Comparison of ENCODE assay signal across 14 cellular contexts in the genomic region with DNA sequence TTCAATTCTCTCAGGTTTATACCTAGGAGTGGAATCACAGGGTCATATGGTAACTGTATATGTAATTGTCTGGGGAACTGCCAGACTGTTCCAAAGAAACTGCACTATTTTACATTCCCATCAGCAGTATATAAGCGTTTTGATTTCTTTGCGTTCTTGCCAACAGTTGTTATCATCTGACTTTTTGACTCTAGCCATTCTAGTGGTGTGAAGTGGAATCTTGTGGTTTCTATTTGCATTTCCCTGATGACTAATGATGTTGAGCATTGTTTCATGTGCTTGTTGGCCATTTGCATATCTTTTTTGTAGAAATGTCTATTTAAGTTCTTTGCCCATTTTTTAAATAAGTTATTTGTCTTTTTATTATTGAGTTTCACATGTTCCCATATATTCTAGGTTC. TPM values are rescaled to one million over a fixed set of nuclear protein-coding genes. Genes with fewer than 3 reads are reported as not detected.
DNase-seq lines count a peak whose midpoint lies in the region; ATAC-seq and TF ChIP-seq lines count a peak whose summit lies in the region.
"Had no signal": no experiment of that assay in that cellular context is flagged by ENCODE, and none has a peak within 500 bp of the region (broad histone marks: within the 10 kb centered on the region; RNA-seq: fewer than 3 reads in every experiment).

No MANE protein-coding gene starts in this region.

- peaks cover 9% of the 10 kb centered on the region for H3K4me1 Mint-ChIP-seq in activated T-cell treated with anti-CD3 and anti-CD28 coated beads, Interleukin-2, amount 50 U/mL, for 4 hours (ENCODE audit: low read depth)
- H3K4me1 Mint-ChIP-seq: neural crest cell had no signal

- no peak overlapping the region for H3K27ac ChIP-seq in RWPE2 (ENCODE audit: poor library complexity, severe bottlenecking)
- H3K27ac ChIP-seq in heart right ventricle: no peak overlapping the region
- H3K27ac ChIP-seq: KMS-11 had no signal

- H3K4me3 ChIP-seq in RWPE2 (ENCODE audit: severe bottlenecking) (no peak overlapping the region), fibroblast of mammary gland (ENCODE audit: control insufficient read depth, low read depth, low read length) (no peak overlapping the region), heart right ventricle (no peak overlapping the region)

- H3K36me3 ChIP-seq in RWPE2 (ENCODE audit: low read depth): peaks cover 13% of the 10 kb centered on the region
- H3K36me3 ChIP-seq in heart right ventricle: peaks cover 0 to 6% (median 0%) of the 10 kb centered on the region in 9 donors

- WGBS in heart right ventricle, 2 donors: 15 to 30% methylated on average over 2 of the region's 2 CpGs

- no peaks in the 10 kb centered on the region for H3K9me3 ChIP-seq in RWPE2 (ENCODE audit: severe bottlenecking)
- H3K9me3 ChIP-seq in heart right ventricle: peaks cover 0 to 9% (median 5%) of the 10 kb centered on the region in 11 donors

- peaks cover 10% of the 10 kb centered on the region for H3K36me3 Mint-ChIP-seq in activated T-cell treated with anti-CD3 and anti-CD28 coated beads, Interleukin-2, amount 50 U/mL, for 4 hours (ENCODE audit: insufficient read depth)

- no peak overlapping the region for H3K4me3 Mint-ChIP-seq in activated T-cell treated with anti-CD3 and anti-CD28 coated beads, Interleukin-2, amount 50 U/mL, for 4 hours
- H3K4me3 Mint-ChIP-seq: dendritic cell treated with granulocyte-macrophage colony-stimulating factor and Interleukin-4, amounts not matched to agents 40 ng/mL and 50 ng/mL, for 4 days; neural crest cell had no signal

- no peaks in the 10 kb centered on the region for H3K27me3 Mint-ChIP-seq in activated T-cell treated with anti-CD3 and anti-CD28 coated beads, Interleukin-2, amount 50 U/mL, for 4 hours (ENCODE audit: low read depth)
- H3K27me3 Mint-ChIP-seq: dendritic cell treated with granulocyte-macrophage colony-stimulating factor and Interleukin-4, amounts not matched to agents 40 ng/mL and 50 ng/mL, for 4 days had no signal

- DNase-seq in activated T-cell treated with anti-CD3 and anti-CD28 coated beads, Interleukin-2, amount 50 U/mL, for 4 hours: no peak
- DNase-seq in activated T-cell treated with anti-CD3 and anti-CD28 coated beads, Interleukin-2, amount 50 U/mL, for 48 hours: no peak
- DNase-seq in RWPE2 (ENCODE audit: low spot score): no peak
- DNase-seq in fibroblast of mammary gland (ENCODE audit: low read depth): peak; percentile 42
- DNase-seq in stimulated activated naive CD8-positive, alpha-beta T cell treated with anti-CD3 and anti-CD28 coated beads, Interleukin-15, Interleukin-2, amounts not matched to agents 100 U/mL and 50 U/mL, for 24 hours: no peak
- no peak for DNase-seq in CD1c-positive myeloid dendritic cell (ENCODE audit: extremely low spot score)
- DNase-seq in effector CD8-positive, alpha-beta T cell (lab: John Stamatoyannopoulos, UW): no peak
- no peak for DNase-seq in heart right ventricle
- DNase-seq: activated gamma-delta T cell, NCI-H345, SHP77 treated with DMSO at 0.1 percent for 48 hours had no signal

- no peaks in the 10 kb centered on the region for H3K4me1 ChIP-seq in RWPE2 (ENCODE audit: insufficient read depth, poor library complexity, severe bottlenecking)
- H3K4me1 ChIP-seq in heart right ventricle: peaks cover 0 to 4% (median 0%) of the 10 kb centered on the region in 9 donors

- no peaks in the 10 kb centered on the region for H3K9me3 Mint-ChIP-seq in activated T-cell treated with anti-CD3 and anti-CD28 coated beads, Interleukin-2, amount 50 U/mL, for 4 hours
- H3K9me3 Mint-ChIP-seq: dendritic cell treated with granulocyte-macrophage colony-stimulating factor and Interleukin-4, amounts not matched to agents 40 ng/mL and 50 ng/mL, for 4 days; neural crest cell had no signal

- intact Hi-C loops in heart right ventricle (cut with DNase I): no loop called here

- peak; percentile 76 to 78 for ATAC-seq in activated T-cell treated with anti-CD3 and anti-CD28 coated beads, Interleukin-2, amount 50 U/mL, for 4 hours
- ATAC-seq in RWPE2 (ENCODE audit: low read depth) (peak; percentile 35; the same call in 2 of the 3 replicates), heart right ventricle (no peak)
- peak; percentile 77 for ATAC-seq in stimulated activated naive CD8-positive, alpha-beta T cell treated with anti-CD3 and anti-CD28 coated beads, Interleukin-15, Interleukin-2, amounts not matched to agents 100 U/mL and 50 U/mL, for 24 hours

- no peaks in the 10 kb centered on the region for H3K27me3 ChIP-seq in RWPE2 (ENCODE audit: insufficient read depth, poor library complexity, severe bottlenecking)
- no peaks in the 10 kb centered on the region for H3K27me3 ChIP-seq in heart right ventricle

- TF ChIP-seq CTCF in RWPE2 (IDR thresholded peaks at IDR 0.05; ENCODE audit: poor library complexity, severe bottlenecking): no peak
- TF ChIP-seq CTCF in fibroblast of mammary gland (conservative IDR thresholded peaks at IDR 0.05; ENCODE audit: control insufficient read depth, insufficient read depth, low read depth, low read length): no peak
- TF ChIP-seq CTCF in heart right ventricle (IDR thresholded peaks at IDR 0.05): no peak

RNA-seq across cellular contexts. Expression of a gene that starts 44.3 kb away (rescaled TPM):
- total RNA-seq in activated T-cell treated with anti-CD3 and anti-CD28 coated beads, Interleukin-2, amount 50 U/mL, for 4 hours: 10 to 100 TPM; 78.5 to 93.0 (median 82.4) TPM
- total RNA-seq in heart right ventricle: 10 to 100 TPM in 1 of 10 donors, 1 to 10 TPM in 9; 4.4 to 28.3 (median 6.7) TPM
- polyA plus RNA-seq in heart right ventricle: 1 to 10 TPM; 2.7 to 4.3 TPM

Comparison
In these comparisons a context has a peak if more than half of its experiments do, and no peak if none do; other contexts are left out.
1. ATAC-seq: peak in activated T-cell treated with anti-CD3 and anti-CD28 coated beads, Interleukin-2, amount 50 U/mL, for 4 hours (2 of 2), RWPE2 (single experiment) and stimulated activated naive CD8-positive, alpha-beta T cell treated with anti-CD3 and anti-CD28 coated beads, Interleukin-15, Interleukin-2, amounts not matched to agents 100 U/mL and 50 U/mL, for 24 hours (single experiment); none in heart right ventricle (0 of 8).